ENCODE assay signal across 8 cellular contexts in the genomic region with DNA sequence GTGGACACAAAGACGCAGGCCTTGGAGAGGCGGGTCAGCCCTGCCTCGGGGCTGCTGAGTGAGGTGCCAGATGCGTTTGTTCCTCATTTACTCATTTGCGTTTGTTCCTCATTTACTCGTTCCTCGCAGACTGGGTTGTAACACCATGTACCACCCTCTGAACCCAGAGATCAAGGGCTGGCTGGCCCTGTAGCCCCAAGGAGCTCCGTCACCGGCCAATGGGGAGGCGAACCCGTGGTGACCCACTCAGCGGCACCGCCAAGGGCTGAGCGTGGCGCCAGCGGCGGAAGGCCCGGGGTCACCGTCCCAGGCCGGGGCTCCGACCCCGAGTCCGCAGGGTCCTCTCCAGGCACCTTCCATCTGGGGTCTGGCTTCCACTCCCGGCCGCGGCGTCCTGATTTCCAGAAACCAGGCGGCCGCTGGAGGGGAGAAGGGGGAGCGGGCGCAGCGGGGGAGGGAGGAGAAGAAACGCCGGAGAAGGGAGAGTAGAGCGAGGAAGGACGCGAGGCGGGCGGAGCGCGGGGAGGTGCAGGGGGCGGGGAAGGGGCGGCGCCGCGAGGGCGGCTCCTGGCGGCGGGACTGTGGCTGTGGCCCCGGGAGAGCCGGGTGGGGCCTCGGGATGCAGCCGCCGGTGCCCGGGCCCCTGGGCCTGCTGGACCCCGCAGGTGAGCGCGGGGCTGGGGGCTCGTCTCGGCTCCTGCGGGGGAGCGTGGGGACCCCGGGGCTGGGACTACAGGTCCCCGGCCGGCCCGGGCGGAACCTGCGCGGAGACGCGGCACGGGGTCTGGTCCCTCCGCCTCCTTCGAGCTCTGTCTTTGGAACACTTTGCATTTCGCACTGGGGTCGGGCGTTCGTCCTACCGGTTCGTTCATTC. TPM values are rescaled to one million over a fixed set of nuclear protein-coding genes. Genes with fewer than 3 reads are reported as not detected.
A peak's percentile ranks its signal among the peaks of the same experiment; 100 is the strongest.
DNase-seq lines count a peak whose midpoint lies in the region; ATAC-seq and TF ChIP-seq lines count a peak whose summit lies in the region.

TMEM255B (plus strand) TSS at position 576 of the 874 bp plus-strand sequence; CDS start at position 620, 44 bp downstream.

- no peaks in the 10 kb centered on the region for H3K36me3 ChIP-seq in Peyer's patch

- H3K27ac Mint-ChIP-seq in naive B cell: peak within 1 kb of the TSS; percentile 60 to 89 (median 84)

- H3K27ac ChIP-seq in Peyer's patch: peak within 1 kb of the TSS; percentile 69 to 85 (median 76)

- peaks cover 16 to 21% (median 18%) of the 10 kb centered on the region in 3 donors for H3K4me1 Mint-ChIP-seq in naive B cell

- peaks cover 0 to 10% (median 8%) of the 10 kb centered on the region in 4 donors for H3K4me1 ChIP-seq in Peyer's patch

- TF ChIP-seq POLR2A in Peyer's patch (IDR thresholded peaks at IDR 0.05): no peak

- no peaks in the 10 kb centered on the region for H3K9me3 ChIP-seq in Peyer's patch

- peaks cover 38 to 60% (median 41%) of the 10 kb centered on the region in 3 donors for H3K27me3 Mint-ChIP-seq in naive B cell

- no peaks in the 10 kb centered on the region for H3K36me3 Mint-ChIP-seq in naive B cell

- DNase-seq in AG20443 (ENCODE audit: low spot score) (peak; percentile 97), HPDE6-E6E7 (ENCODE audit: extremely low spot score) (peak; percentile 94), Peyer's patch (peak; percentile 73 to 92 (median 90)), fibroblast of gingiva (ENCODE audit: low read depth) (peak; percentile 64), naive B cell (peak; percentile 73)
- DNase-seq in activated T-helper 1 cell treated with anti-CD3 and anti-CD28 coated beads, Interleukin-2, amount 50 U/mL, for 16 hours (ENCODE audit: low read depth in 1 of 2, low spot score in 1 of 2): peak; percentile 55 to 56
- peak; percentile 43 to 55 for DNase-seq in stimulated activated CD8-positive, alpha-beta memory T cell treated with anti-CD3 and anti-CD28 coated beads, Interleukin-7, amount 100 ng/mL, for 48 hours (ENCODE audit: extremely low read depth in 1 of 2, low read depth in 1 of 2)

- ATAC-seq in GM19372 (IDR thresholded peaks at IDR 0.05; ENCODE audit: low read depth, unreplicated experiment) (peak; percentile 81), naive B cell (ENCODE audit: low read depth in 2 of 2) (peak; percentile 87 to 90)

- H3K9me3 Mint-ChIP-seq in naive B cell: peaks cover 0 to 4% (median 0%) of the 10 kb centered on the region in 7 donors

- peak within 1 kb of the TSS; percentile 82 to 99 (median 95) for H3K4me3 Mint-ChIP-seq in naive B cell

- TF ChIP-seq CTCF in Peyer's patch (IDR thresholded peaks at IDR 0.05): peak in 5 of 6 experiments; percentile 25 to 49 (median 44)

- H3K4me3 ChIP-seq in Peyer's patch: peak within 1 kb of the TSS; percentile 61 to 69 (median 62)

- H3K27me3 ChIP-seq in Peyer's patch: no peaks in the 10 kb centered on the region

RNA-seq across cellular contexts. Expression of gene TMEM255B, which starts in this region (rescaled TPM):
- total RNA-seq in Peyer's patch: 10 to 100 TPM in 1 of 4 donors, 1 to 10 TPM in 2, not detected in 1; 1.8 to 17.3 (median 3.5) TPM
- 1 to 10 TPM in 1 of 6 donors, under 1 TPM in 5; 0.05 to 1.5 (median 0.65) TPM for polyA plus RNA-seq in naive B cell (ENCODE audit: low read depth in 6 of 6)

Comparison
In these comparisons a context has a peak if more than half of its experiments do, and no peak if none do; other contexts are left out.
1. Peak in every context shown above with its lines: DNase-seq, ATAC-seq, H3K4me3 ChIP-seq and H3K27ac ChIP-seq.